20 cellular contexts compared by ENCODE assay signal in the genomic region with DNA sequence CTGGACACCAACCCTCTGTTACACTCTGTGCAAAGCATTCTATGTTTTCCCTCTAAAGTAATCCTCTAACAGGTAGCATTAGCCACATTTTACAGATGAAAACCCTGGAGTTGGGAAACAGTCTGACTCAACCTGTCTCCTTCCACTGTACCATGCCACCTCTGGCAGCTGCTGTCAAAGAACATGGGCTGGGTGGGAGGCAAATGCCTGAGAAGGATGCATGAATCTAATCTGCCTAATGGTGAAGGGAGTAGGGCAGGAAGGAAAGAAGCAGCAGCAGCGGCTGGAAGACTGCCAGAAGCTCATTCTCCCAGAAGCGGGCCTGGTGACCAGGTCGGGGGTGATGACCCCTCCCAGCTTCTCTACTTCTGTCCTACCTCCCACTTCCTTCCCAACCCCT. TPM values are rescaled to one million over a fixed set of nuclear protein-coding genes. Genes with fewer than 3 reads are reported as not detected.
DNase-seq lines count a peak whose midpoint lies in the region; ATAC-seq and TF ChIP-seq lines count a peak whose summit lies in the region.
"Had no signal": no experiment of that assay in that cellular context is flagged by ENCODE, and none has a peak within 500 bp of the region (broad histone marks: within the 10 kb centered on the region; RNA-seq: fewer than 3 reads in every experiment).

No MANE protein-coding gene starts in this region.

- H3K9ac ChIP-seq in neuronal stem cell (ENCODE audit: low read depth, low read length, poor library complexity) = peak overlapping the region; percentile 24
- H3K9ac ChIP-seq: BLaER1 had no signal

- WGBS in neuronal stem cell (ENCODE audit: extremely low coverage in 2 of 2, insufficient read length in 2 of 2, insufficient replicate concordance in 1 of 2), 2 donors = no CpG with 5 or more reads among the region's 3 CpGs

- no peak overlapping the region for H4K8ac ChIP-seq in neuronal stem cell (ENCODE audit: low read depth, low read length)

- H3K4me1 ChIP-seq in neuronal stem cell (ENCODE audit: control insufficient read depth in 2 of 2, insufficient read depth in 1 of 2, low read depth in 1 of 2, low read length in 2 of 2) (no peaks in the 10 kb centered on the region), upper lobe of right lung (no peaks in the 10 kb centered on the region)
- H3K4me1 ChIP-seq: A549 had no signal

- no peak overlapping the region for H3K27ac Mint-ChIP-seq in chondrocyte (ENCODE audit: unreplicated experiment)
- no peak overlapping the region for H3K27ac Mint-ChIP-seq in stimulated activated effector memory CD8-positive, alpha-beta T cell treated with anti-CD3 and anti-CD28 coated beads, Interleukin-12 subunit alpha, Interleukin-12 subunit beta, amount 100 ng/mL, for 72 hours
- H3K27ac Mint-ChIP-seq: IgD-negative memory B cell had no signal

- no peak overlapping the region for H2AK5ac ChIP-seq in neuronal stem cell (ENCODE audit: low read depth, low read length)

- no peak overlapping the region for H3K4me3 Mint-ChIP-seq in chondrocyte (ENCODE audit: unreplicated experiment)
- no peak overlapping the region for H3K4me3 Mint-ChIP-seq in stimulated activated effector memory CD8-positive, alpha-beta T cell treated with anti-CD3 and anti-CD28 coated beads, Interleukin-12 subunit alpha, Interleukin-12 subunit beta, amount 100 ng/mL, for 72 hours
- H3K4me3 Mint-ChIP-seq: CD14-positive monocyte; CD4-positive, alpha-beta memory T cell; H9; IgD-negative memory B cell had no signal

- no peak overlapping the region for H3K4me3 ChIP-seq in neuronal stem cell (ENCODE audit: low read length in 2 of 2)
- H3K4me3 ChIP-seq in upper lobe of right lung = no peak overlapping the region
- H3K4me3 ChIP-seq: A549, BLaER1 had no signal

- H3K4me2 ChIP-seq in neuronal stem cell (ENCODE audit: insufficient read depth, low read length, poor library complexity, severe bottlenecking) = no peak overlapping the region
- H3K4me2 ChIP-seq: A549, BLaER1 had no signal

- H2BK5ac ChIP-seq in neuronal stem cell (ENCODE audit: low read length) = no peak overlapping the region

- no peaks in the 10 kb centered on the region for H3K9me3 ChIP-seq in neuronal stem cell (replicated peaks in 1 of 2; ENCODE audit: control insufficient read depth in 2 of 2, insufficient read depth in 1 of 2, low read depth in 1 of 2, low read length in 2 of 2)
- H3K9me3 ChIP-seq in upper lobe of right lung = no peaks in the 10 kb centered on the region
- H3K9me3 ChIP-seq: A549, BLaER1 had no signal

- H3K4ac ChIP-seq in neuronal stem cell (ENCODE audit: low read length) = no peak overlapping the region

- H3K27ac ChIP-seq in neuronal stem cell (replicated peaks; ENCODE audit: low read length) = no peak overlapping the region
- no peak overlapping the region for H3K27ac ChIP-seq in upper lobe of right lung
- H3K27ac ChIP-seq: 22Rv1, A549, BLaER1 had no signal

- H2BK120ac ChIP-seq in neuronal stem cell (ENCODE audit: low read depth, low read length) = no peak overlapping the region

- no peak overlapping the region for H3K18ac ChIP-seq in neuronal stem cell (ENCODE audit: low read length)

- no peak overlapping the region for H4K91ac ChIP-seq in neuronal stem cell (ENCODE audit: low read depth, low read length, poor library complexity)

- peaks cover 74 to 98% of the 10 kb centered on the region in 2 donors for H3K36me3 ChIP-seq in neuronal stem cell (replicated peaks in 1 of 2; ENCODE audit: control insufficient read depth in 2 of 2, insufficient read depth in 2 of 2, low read length in 2 of 2)
- peaks cover 83% of the 10 kb centered on the region for H3K36me3 ChIP-seq in upper lobe of right lung

- H2BK12ac ChIP-seq in neuronal stem cell (ENCODE audit: low read length) = no peak overlapping the region

- H2AFZ ChIP-seq in neuronal stem cell (ENCODE audit: low read length) = no peak overlapping the region

- H3K36me3 Mint-ChIP-seq in chondrocyte (ENCODE audit: low read depth) = peaks cover 62% of the 10 kb centered on the region
- H3K36me3 Mint-ChIP-seq in stimulated activated effector memory CD8-positive, alpha-beta T cell treated with anti-CD3 and anti-CD28 coated beads, Interleukin-12 subunit alpha, Interleukin-12 subunit beta, amount 100 ng/mL, for 72 hours = no peaks in the 10 kb centered on the region

- no peaks in the 10 kb centered on the region for H3K79me1 ChIP-seq in neuronal stem cell (ENCODE audit: low read depth, low read length)

- DNase-seq in amniotic epithelial cell (ENCODE audit: low read depth) (peak; percentile 55), chondrocyte (ENCODE audit: low spot score) (peak; percentile 50), neuronal stem cell (ENCODE audit: low spot score) (no peak), upper lobe of right lung (peak; percentile 32)
- DNase-seq in stimulated activated effector memory CD8-positive, alpha-beta T cell treated with anti-CD3 and anti-CD28 coated beads, Interleukin-12 subunit alpha, Interleukin-12 subunit beta, amount 100 ng/mL, for 72 hours (ENCODE audit: low spot score in 2 of 2) = no peak
- DNase-seq in activated effector memory CD4-positive, alpha-beta T cell treated with anti-CD3 and anti-CD28 coated beads, Interleukin-2, amount 50 U/mL, for 16 hours = no peak
- DNase-seq: CD4-positive, alpha-beta memory T cell; DMS153; DMS79; GDM1; GOT3; H9 had no signal

- ATAC-seq in upper lobe of right lung = no peak
- no peak for ATAC-seq in GM21526 (IDR thresholded peaks at IDR 0.05; ENCODE audit: low FRiP score, unreplicated experiment)
- ATAC-seq in stimulated activated effector memory CD8-positive, alpha-beta T cell treated with anti-CD3 and anti-CD28 coated beads, Interleukin-12 subunit alpha, Interleukin-12 subunit beta, amount 100 ng/mL, for 72 hours = no peak
- ATAC-seq: A549, HepG2 had no signal

- no peak for TF ChIP-seq CTCF in chondrocyte (IDR thresholded peaks at IDR 0.05)
- no peak for TF ChIP-seq CTCF in upper lobe of right lung (IDR thresholded peaks at IDR 0.05)

- H2BK15ac ChIP-seq in neuronal stem cell (ENCODE audit: low read length) = no peak overlapping the region

- no peak overlapping the region for H3K14ac ChIP-seq in neuronal stem cell (ENCODE audit: low read length)

- intact Hi-C loops in upper lobe of right lung (cut with DNase I) = no loop called here

- H3K9me3 Mint-ChIP-seq in chondrocyte (ENCODE audit: low read depth) = no peaks in the 10 kb centered on the region
- no peaks in the 10 kb centered on the region for H3K9me3 Mint-ChIP-seq in stimulated activated effector memory CD8-positive, alpha-beta T cell treated with anti-CD3 and anti-CD28 coated beads, Interleukin-12 subunit alpha, Interleukin-12 subunit beta, amount 100 ng/mL, for 72 hours
- H3K9me3 Mint-ChIP-seq: CD14-positive monocyte; CD4-positive, alpha-beta memory T cell; H9; IgD-negative memory B cell had no signal

- H3K27me3 Mint-ChIP-seq in chondrocyte (ENCODE audit: low read depth) = no peaks in the 10 kb centered on the region
- H3K27me3 Mint-ChIP-seq: CD4-positive, alpha-beta memory T cell had no signal

- no peaks in the 10 kb centered on the region for H3K27me3 ChIP-seq in neuronal stem cell (ENCODE audit: control insufficient read depth in 3 of 3, insufficient read depth in 3 of 3, low read depth in 1 of 3, low read length in 3 of 3)
- H3K27me3 ChIP-seq in upper lobe of right lung = no peaks in the 10 kb centered on the region
- H3K27me3 ChIP-seq: BLaER1 had no signal

- H3K4me1 Mint-ChIP-seq in chondrocyte (ENCODE audit: low read depth) = no peaks in the 10 kb centered on the region
- no peaks in the 10 kb centered on the region for H3K4me1 Mint-ChIP-seq in stimulated activated effector memory CD8-positive, alpha-beta T cell treated with anti-CD3 and anti-CD28 coated beads, Interleukin-12 subunit alpha, Interleukin-12 subunit beta, amount 100 ng/mL, for 72 hours
- H3K4me1 Mint-ChIP-seq: CD14-positive monocyte, H9 had no signal

- no peak overlapping the region for H3K23ac ChIP-seq in neuronal stem cell (ENCODE audit: low read depth, low read length, poor library complexity)

RNA-seq across cellular contexts. Expression of gene LRRC71, which starts 21.7 kb away (rescaled TPM):
- not detected in 3 replicates for total RNA-seq in chondrocyte
- polyA plus RNA-seq in neuronal stem cell (2013, experiment 1 of 2) = 0.03 TPM
- polyA plus RNA-seq in neuronal stem cell (2013, experiment 2 of 2) = 0.01 TPM
- 0.26 TPM for total RNA-seq in upper lobe of right lung
- total RNA-seq: CD4-positive, alpha-beta memory T cell; Daoy; H9; HepG2 had no signal
- polyA plus RNA-seq: CD14-positive monocyte; CD4-positive, alpha-beta memory T cell; HepG2; IgD-negative memory B cell had no signal

RNA-seq across cellular contexts. Expression of gene PEAR1, which starts 48.7 kb away (rescaled TPM):
- total RNA-seq in chondrocyte (1.4 to 13.7 TPM (median 9.9 TPM) in 3 replicates), upper lobe of right lung (17.9 TPM)
- 0.78 TPM for polyA plus RNA-seq in neuronal stem cell (2013, experiment 1 of 2)
- polyA plus RNA-seq in neuronal stem cell (2013, experiment 2 of 2) = 0.62 TPM
- polyA plus RNA-seq: CD14-positive monocyte; CD4-positive, alpha-beta memory T cell; IgD-negative memory B cell had no signal

Comparison
In these comparisons a context has a peak if more than half of its experiments do, and no peak if none do; other contexts are left out.
1. DNase-seq: peak in amniotic epithelial cell (single experiment), chondrocyte (single experiment) and upper lobe of right lung (single experiment); none in neuronal stem cell (single experiment), stimulated activated effector memory CD8-positive, alpha-beta T cell treated with anti-CD3 and anti-CD28 coated beads, Interleukin-12 subunit alpha, Interleukin-12 subunit beta, amount 100 ng/mL, for 72 hours (0 of 2) and activated effector memory CD4-positive, alpha-beta T cell treated with anti-CD3 and anti-CD28 coated beads, Interleukin-2, amount 50 U/mL, for 16 hours (single experiment).